In genomic region chr2:185215497-185215896, GRCh38 we compare ENCODE assay signal across 19 cellular contexts.
DNase-seq lines count a peak whose midpoint lies in the region; ATAC-seq and TF ChIP-seq lines count a peak whose summit lies in the region.
"Had no signal": no experiment of that assay in that cellular context is flagged by ENCODE, and none has a peak within 500 bp of the region (broad histone marks: within the 10 kb centered on the region; RNA-seq: fewer than 3 reads in every experiment).

No MANE protein-coding gene starts in this region.

- peaks cover 13% of the 10 kb centered on the region for H3K4me1 ChIP-seq in PC-3 (ENCODE audit: insufficient read depth, low read length)
- no peaks in the 10 kb centered on the region for H3K4me1 ChIP-seq in neural progenitor cell
- H3K4me1 ChIP-seq: esophagus squamous epithelium had no signal

- H3K9ac ChIP-seq in PC-3 (ENCODE audit: low read length) (no peak overlapping the region), neural progenitor cell (no peak overlapping the region)

- no peaks in the 10 kb centered on the region for H3K36me3 Mint-ChIP-seq in neural progenitor cell
- H3K36me3 Mint-ChIP-seq: stimulated activated effector memory CD8-positive, alpha-beta T cell treated with anti-CD3 and anti-CD28 coated beads, Interleukin-12 subunit alpha, Interleukin-12 subunit beta, amount 100 ng/mL, for 72 hours had no signal

- no peaks in the 10 kb centered on the region for H3K36me3 ChIP-seq in PC-3 (ENCODE audit: low read depth, low read length)
- H3K36me3 ChIP-seq in neural progenitor cell: no peaks in the 10 kb centered on the region
- H3K36me3 ChIP-seq: esophagus squamous epithelium had no signal

- ATAC-seq in GM18870 (IDR thresholded peaks at IDR 0.05; ENCODE audit: unreplicated experiment) (peak; percentile 58), HG02852 (IDR thresholded peaks at IDR 0.05; ENCODE audit: unreplicated experiment) (peak; percentile 47), PC-3 (no peak)
- ATAC-seq: activated naive CD8-positive, alpha-beta T cell treated with anti-CD3 and anti-CD28 coated beads, Interleukin-2, amount 50 U/mL, for 24 hours; natural killer cell treated with Interleukin-12 subunit alpha and Interleukin-12 subunit beta and Interleukin-15 and Interleukin-18, amount 100 ng/mL, for 72 hours; stimulated activated effector memory CD8-positive, alpha-beta T cell treated with anti-CD3 and anti-CD28 coated beads, Interleukin-12 subunit alpha, Interleukin-12 subunit beta, amount 100 ng/mL, for 72 hours had no signal

- H3F3A ChIP-seq in PC-3 (ENCODE audit: low read length, unreplicated experiment): no peaks in the 10 kb centered on the region
- no peaks in the 10 kb centered on the region for H3F3A ChIP-seq in neural progenitor cell (ENCODE audit: low read depth)

- TF ChIP-seq CTCF in PC-3 (conservative IDR thresholded peaks at IDR 0.05; ENCODE audit: low read depth, low read length) (peak; percentile 32), neural progenitor cell (IDR thresholded peaks at IDR 0.05) (peak; percentile 37)

- H2AFZ ChIP-seq in PC-3 (ENCODE audit: low read length) (no peak overlapping the region), neural progenitor cell (replicated peaks) (peak overlapping the region; percentile 36)

- DNase-seq in PC-3 (no peak), neural progenitor cell (ENCODE audit: low spot score) (peak; percentile 34), NCI-H2107 treated with DMSO at 0.1 percent for 48 hours (lab: John Stamatoyannopoulos, UW; ENCODE audit: unreplicated experiment) (no peak), NCI-H187 (lab: John Stamatoyannopoulos, UW) (no peak)
- DNase-seq in activated T-cell treated with anti-CD3 and anti-CD28 coated beads, Interleukin-2, amount 50 U/mL, for 48 hours: no peak
- DNase-seq: activated CD4-positive, CD25-positive, alpha-beta regulatory T cell; activated naive CD8-positive, alpha-beta T cell treated with anti-CD3 and anti-CD28 coated beads, Interleukin-2, amount 50 U/mL, for 24 hours; Calu3; esophagus squamous epithelium; kidney; mesenchymal stem cell; NCI-H1694; NCI-H446 treated with DMSO at 0.1 percent for 48 hours; SHP77 had no signal

- intact Hi-C loops in PC-3 (cut with micrococcal nuclease): no loop called here

- no peaks in the 10 kb centered on the region for H3K9me2 ChIP-seq in PC-3 (replicated peaks; ENCODE audit: low read length)

- H3K27ac ChIP-seq in PC-3 (ENCODE audit: low read length) (no peak overlapping the region), neural progenitor cell (no peak overlapping the region)
- H3K27ac ChIP-seq: esophagus squamous epithelium had no signal

- no peak overlapping the region for H3K4me2 ChIP-seq in PC-3 (ENCODE audit: low read length)
- H3K4me2 ChIP-seq in neural progenitor cell: no peak overlapping the region

- no TSS peak for BruUV-seq in PC-3 (replicated peaks; lab: Mats Ljungman, UMichigan)

- H3K4me1 Mint-ChIP-seq in neural progenitor cell: peaks cover 3% of the 10 kb centered on the region
- H3K4me1 Mint-ChIP-seq: activated naive CD8-positive, alpha-beta T cell treated with anti-CD3 and anti-CD28 coated beads, Interleukin-2, amount 50 U/mL, for 24 hours; stimulated activated effector memory CD8-positive, alpha-beta T cell treated with anti-CD3 and anti-CD28 coated beads, Interleukin-12 subunit alpha, Interleukin-12 subunit beta, amount 100 ng/mL, for 72 hours had no signal

- no peak overlapping the region for H3K4me3 Mint-ChIP-seq in neural progenitor cell
- H3K4me3 Mint-ChIP-seq: activated naive CD8-positive, alpha-beta T cell treated with anti-CD3 and anti-CD28 coated beads, Interleukin-2, amount 50 U/mL, for 24 hours; activated T-helper 1 cell treated with anti-CD3 and anti-CD28 coated beads, Interleukin-12 subunit alpha, Interleukin-12 subunit beta, Interleukin-2, Interleukin-4 antibody, amounts not matched to agents 30 ng/mL and 10 ng/mL and 1 ng/mL, durations not matched to agents 14 hours and 24 hours and 36 hours; natural killer cell treated with Interleukin-12 subunit alpha and Interleukin-12 subunit beta and Interleukin-15 and Interleukin-18, amount 100 ng/mL, for 72 hours; stimulated activated effector memory CD8-positive, alpha-beta T cell treated with anti-CD3 and anti-CD28 coated beads, Interleukin-12 subunit alpha, Interleukin-12 subunit beta, amount 100 ng/mL, for 72 hours had no signal

- H3K4me3 ChIP-seq in PC-3 (ENCODE audit: low read length): no peak overlapping the region
- H3K4me3 ChIP-seq in neural progenitor cell: no peak overlapping the region
- H3K4me3 ChIP-seq: esophagus squamous epithelium had no signal

- H3K9me3 Mint-ChIP-seq in neural progenitor cell: no peaks in the 10 kb centered on the region
- H3K9me3 Mint-ChIP-seq: activated T-helper 1 cell treated with anti-CD3 and anti-CD28 coated beads, Interleukin-12 subunit alpha, Interleukin-12 subunit beta, Interleukin-2, Interleukin-4 antibody, amounts not matched to agents 30 ng/mL and 10 ng/mL and 1 ng/mL, durations not matched to agents 14 hours and 24 hours and 36 hours had no signal

- H4K20me1 ChIP-seq in PC-3 (ENCODE audit: low read length): no peaks in the 10 kb centered on the region
- H4K20me1 ChIP-seq in neural progenitor cell (ENCODE audit: low read depth): no peaks in the 10 kb centered on the region

- H3K27me3 ChIP-seq in PC-3 (ENCODE audit: low read length) (no peaks in the 10 kb centered on the region), neural progenitor cell (no peaks in the 10 kb centered on the region)
- H3K27me3 ChIP-seq: esophagus squamous epithelium had no signal

- POLR2A ChIA-PET in PC-3 (lab: Charles Lee; ENCODE audit: unreplicated experiment): no interaction called here

- H3K79me2 ChIP-seq in PC-3 (ENCODE audit: low read length) (no peaks in the 10 kb centered on the region), neural progenitor cell (ENCODE audit: low read depth) (no peaks in the 10 kb centered on the region)

- H3K9me3 ChIP-seq in PC-3 (ENCODE audit: low read length): no peaks in the 10 kb centered on the region
- no peaks in the 10 kb centered on the region for H3K9me3 ChIP-seq in neural progenitor cell (ENCODE audit: low read depth)
- H3K9me3 ChIP-seq: esophagus squamous epithelium had no signal

- CTCF ChIA-PET in PC-3 (lab: Charles Lee): no interaction called here

- H3K27me3 Mint-ChIP-seq in neural progenitor cell (ENCODE audit: insufficient read depth, low read depth): no peaks in the 10 kb centered on the region
- H3K27me3 Mint-ChIP-seq: activated naive CD8-positive, alpha-beta T cell treated with anti-CD3 and anti-CD28 coated beads, Interleukin-2, amount 50 U/mL, for 24 hours; natural killer cell treated with Interleukin-12 subunit alpha and Interleukin-12 subunit beta and Interleukin-15 and Interleukin-18, amount 100 ng/mL, for 72 hours had no signal

- no peak overlapping the region for H3K27ac Mint-ChIP-seq in neural progenitor cell
- H3K27ac Mint-ChIP-seq: activated naive CD8-positive, alpha-beta T cell treated with anti-CD3 and anti-CD28 coated beads, Interleukin-2, amount 50 U/mL, for 24 hours; activated T-helper 1 cell treated with anti-CD3 and anti-CD28 coated beads, Interleukin-12 subunit alpha, Interleukin-12 subunit beta, Interleukin-2, Interleukin-4 antibody, amounts not matched to agents 30 ng/mL and 10 ng/mL and 1 ng/mL, durations not matched to agents 14 hours and 24 hours and 36 hours; natural killer cell treated with Interleukin-12 subunit alpha and Interleukin-12 subunit beta and Interleukin-15 and Interleukin-18, amount 100 ng/mL, for 72 hours; stimulated activated effector memory CD8-positive, alpha-beta T cell treated with anti-CD3 and anti-CD28 coated beads, Interleukin-12 subunit alpha, Interleukin-12 subunit beta, amount 100 ng/mL, for 72 hours had no signal
